ENCODE assay signal across 18 cellular contexts in genomic region chr9:120526493-120526892, GRCh38.
"Had no signal": no experiment of that assay in that cellular context is flagged by ENCODE, and none has a peak within 500 bp of the region (broad histone marks: within the 10 kb centered on the region; RNA-seq: fewer than 3 reads in every experiment).

No MANE protein-coding gene starts in this region.

- H3K27ac Mint-ChIP-seq: type B pancreatic cell had no signal

- H3K9me3 Mint-ChIP-seq: neural crest cell, type B pancreatic cell had no signal

- H3K4me3 Mint-ChIP-seq: naive thymus-derived CD8-positive, alpha-beta T cell; neural crest cell; type B pancreatic cell had no signal

- H3K27me3 Mint-ChIP-seq: naive thymus-derived CD8-positive, alpha-beta T cell; type B pancreatic cell had no signal

- H3K27me3 ChIP-seq: colonic mucosa, esophagus squamous epithelium, gastroesophageal sphincter, ovary, vagina had no signal

- H3K27ac ChIP-seq: colonic mucosa, esophagus squamous epithelium, gastroesophageal sphincter, ovary, vagina had no signal

- H3K36me3 ChIP-seq: ovary had no signal

- H3K4me1 Mint-ChIP-seq: neural crest cell had no signal

- DNase-seq: colonic mucosa; dermis blood vessel endothelial cell; esophagus squamous epithelium; foreskin fibroblast; glutamatergic neuron; left cardiac atrium; left ventricle myocardium superior; mammary epithelial cell; naive thymus-derived CD8-positive, alpha-beta T cell; ovary; right cardiac atrium; small intestine; stimulated activated CD4-positive, alpha-beta T cell treated with anti-CD3 and anti-CD28 coated beads, Interleukin-12 subunit alpha, Interleukin-12 subunit beta, amount 100 ng/mL, for 4 hours; stimulated activated naive CD4-positive, alpha-beta T cell treated with Interleukin-2 at 50 U/mL for 16 hours had no signal

- H3K4me1 ChIP-seq: colonic mucosa, gastroesophageal sphincter, vagina had no signal

- ATAC-seq: gastroesophageal sphincter; left cardiac atrium; left ventricle myocardium superior; naive thymus-derived CD8-positive, alpha-beta T cell; right cardiac atrium had no signal

- H3K9me3 ChIP-seq: colonic mucosa, esophagus squamous epithelium, gastroesophageal sphincter, ovary, vagina had no signal

- H3K4me3 ChIP-seq: colonic mucosa, esophagus squamous epithelium, gastroesophageal sphincter, ovary, vagina had no signal
